In genomic region chr7:35624299-35625186, GRCh38 we compare ENCODE assay signal across 8 cellular contexts.
DNase-seq lines count a peak whose midpoint lies in the region; ATAC-seq and TF ChIP-seq lines count a peak whose summit lies in the region.

No MANE protein-coding gene starts in this region.

- H3K79me2 ChIP-seq in hepatocyte, result no peaks in the 10 kb centered on the region
- no peaks in the 10 kb centered on the region for H3K79me2 ChIP-seq in smooth muscle cell (ENCODE audit: low read depth)

- no peaks in the 10 kb centered on the region for H3K9me2 ChIP-seq in hepatocyte (replicated peaks; ENCODE audit: insufficient read depth)

- H3K36me3 ChIP-seq in hepatocyte (replicated peaks; ENCODE audit: insufficient read depth, low read depth) (no peaks in the 10 kb centered on the region), smooth muscle cell (ENCODE audit: low read depth) (no peaks in the 10 kb centered on the region)

- H3K27me3 ChIP-seq in hepatocyte, result no peaks in the 10 kb centered on the region
- H3K27me3 ChIP-seq in smooth muscle cell (ENCODE audit: low read depth), result no peaks in the 10 kb centered on the region

- no peak overlapping the region for H3K4me2 ChIP-seq in hepatocyte
- H3K4me2 ChIP-seq in smooth muscle cell, result no peak overlapping the region

- TF ChIP-seq CTCF in hepatocyte (IDR thresholded peaks at IDR 0.05; ENCODE audit: poor library complexity) (peak; percentile 84), smooth muscle cell (IDR thresholded peaks at IDR 0.05; ENCODE audit: borderline replicate concordance, insufficient read depth, poor library complexity, severe bottlenecking) (peak; percentile 93)

- ATAC-seq in GM21619 (IDR thresholded peaks at IDR 0.05; ENCODE audit: unreplicated experiment), result peak; percentile 85

- H3K4me1 ChIP-seq in hepatocyte (ENCODE audit: insufficient read depth) (no peaks in the 10 kb centered on the region), smooth muscle cell (ENCODE audit: low read depth) (no peaks in the 10 kb centered on the region)

- H3K27ac ChIP-seq in hepatocyte (no peak overlapping the region), smooth muscle cell (ENCODE audit: low read depth) (no peak overlapping the region)

- H2AFZ ChIP-seq in hepatocyte (no peak overlapping the region), smooth muscle cell (ENCODE audit: low read depth) (no peak overlapping the region)

- no peaks in the 10 kb centered on the region for H4K20me1 ChIP-seq in hepatocyte (ENCODE audit: insufficient read depth, poor library complexity, severe bottlenecking)
- no peaks in the 10 kb centered on the region for H4K20me1 ChIP-seq in smooth muscle cell (ENCODE audit: low read depth)

- H3K9me3 ChIP-seq in hepatocyte (ENCODE audit: low read depth), result no peaks in the 10 kb centered on the region
- no peaks in the 10 kb centered on the region for H3K9me3 ChIP-seq in smooth muscle cell (replicated peaks; ENCODE audit: low read depth)

- no peak overlapping the region for H3K4me3 ChIP-seq in Jurkat, Clone E6-1 (ENCODE audit: low read length)
- H3K4me3 ChIP-seq in hepatocyte, result no peak overlapping the region
- H3K4me3 ChIP-seq in smooth muscle cell, result no peak overlapping the region

- no peak overlapping the region for H3K9ac ChIP-seq in smooth muscle cell (ENCODE audit: low read depth)

- DNase-seq in GM03348 (ENCODE audit: low spot score) (peak; percentile 63), RPMI8226 (peak; percentile 54), amniotic epithelial cell (ENCODE audit: low read depth) (peak; percentile 36), hepatocyte (ENCODE audit: low spot score) (peak; percentile 67), smooth muscle cell (lab: John Stamatoyannopoulos, UW; ENCODE audit: unreplicated experiment) (no peak), mesenteric fat pad (ENCODE audit: low spot score) (no peak)
- DNase-seq in Jurkat, Clone E6-1 (ENCODE audit: low read depth, low spot score), result peak; percentile 35

- no peaks in the 10 kb centered on the region for H3F3A ChIP-seq in smooth muscle cell (ENCODE audit: low read depth)

- WGBS in hepatocyte (ENCODE audit: low lambda C conversion rate, missing lambda C conversion rate), result 50% methylated on average over 16 of the region's 16 CpGs
- WGBS in smooth muscle cell (ENCODE audit: low lambda C conversion rate), result 49% methylated on average over 16 of the region's 16 CpGs

Comparison
In these comparisons a context has a peak if more than half of its experiments do, and no peak if none do; other contexts are left out.
1. DNase-seq: peak in GM03348 (single experiment), Jurkat, Clone E6-1 (single experiment), RPMI8226 (single experiment), amniotic epithelial cell (single experiment) and hepatocyte (single experiment); none in smooth muscle cell (single experiment) and mesenteric fat pad (single experiment).